In the genomic region with DNA sequence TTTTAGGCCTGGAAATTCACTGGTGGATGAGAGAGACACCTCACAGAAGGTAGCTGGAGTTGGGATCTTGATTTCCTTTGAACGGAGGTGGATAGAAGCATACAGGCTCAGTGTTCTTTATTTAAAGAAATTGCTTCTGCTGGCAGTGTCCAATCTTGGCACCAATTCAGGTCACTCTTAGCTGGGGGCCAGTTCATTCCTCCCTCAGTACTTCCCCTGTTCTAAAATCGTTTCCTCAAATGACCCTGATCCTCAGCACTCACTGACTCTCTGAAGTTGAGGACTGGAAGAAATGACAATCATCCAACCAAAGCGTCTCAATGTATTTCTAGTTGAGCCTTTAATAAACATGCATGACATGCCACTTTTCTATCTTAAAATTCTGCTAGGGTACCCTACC, we compare ENCODE assay signal across 19 cellular contexts.
"Had no signal": no experiment of that assay in that cellular context is flagged by ENCODE, and none has a peak within 500 bp of the region (broad histone marks: within the 10 kb centered on the region; RNA-seq: fewer than 3 reads in every experiment).

No MANE protein-coding gene starts in this region.

- ATAC-seq: activated CD8-positive, alpha-beta T cell treated with anti-CD3 and anti-CD28 coated beads for 36 hours; natural killer cell had no signal

- H3K36me3 ChIP-seq: brain microvascular endothelial cell, colonic mucosa, right atrium auricular region, tibial artery, uterus had no signal

- H3K4me1 ChIP-seq: colonic mucosa, right atrium auricular region, uterus had no signal

- H3K27ac ChIP-seq: brain microvascular endothelial cell, colonic mucosa, epithelial cell of prostate, right atrium auricular region, tibial artery, uterus had no signal

- H3K4me3 ChIP-seq: colonic mucosa, right atrium auricular region, tibial artery, uterus had no signal

- H3K27me3 ChIP-seq: brain microvascular endothelial cell, colonic mucosa, right atrium auricular region, tibial artery, uterus had no signal

- DNase-seq: activated CD4-positive, alpha-beta T cell treated with anti-CD3 and anti-CD28 coated beads, Interleukin-2, amount 10 ng/mL, durations not matched to agents 24 days and 14 days; activated CD8-positive, alpha-beta T cell treated with anti-CD3 and anti-CD28 coated beads for 36 hours; activated naive CD4-positive, alpha-beta T cell treated with anti-CD3 and anti-CD28 coated beads for 36 hours; activated T-cell treated with anti-CD3 and anti-CD28 coated beads, Interleukin-2, amount 50 U/mL, for 24 hours; brain microvascular endothelial cell; central memory CD4-positive, alpha-beta T cell; colonic mucosa; endodermal cell; kidney; natural killer cell; nucleus accumbens; posterior cingulate gyrus; stimulated activated CD4-positive, alpha-beta T cell treated with anti-CD3 and anti-CD28 coated beads, Interleukin-12 subunit alpha, Interleukin-12 subunit beta, amount 100 ng/mL, for 4 hours; stimulated activated CD4-positive, alpha-beta T cell treated with anti-CD3 and anti-CD28 coated beads, Interleukin-1b, Interleukin-23, amount 100 ng/mL, for 48 hours; stimulated activated naive CD4-positive, alpha-beta T cell treated with Interleukin-2 at 50 U/mL for 16 hours; tibial artery; uterus had no signal

- H3K9me3 ChIP-seq: colonic mucosa, right atrium auricular region, tibial artery, uterus had no signal
